8 cellular contexts compared by ENCODE assay signal in genomic region chr3:49022751-49023171, GRCh38. TPM values are rescaled to one million over a fixed set of nuclear protein-coding genes. Genes with fewer than 3 reads are reported as not detected.
A peak's percentile ranks its signal among the peaks of the same experiment; 100 is the strongest.
DNase-seq lines count a peak whose midpoint lies in the region; ATAC-seq and TF ChIP-seq lines count a peak whose summit lies in the region.

No MANE protein-coding gene starts in this region.

- DNase-seq in stimulated activated CD4-positive, alpha-beta T cell treated with anti-CD3 and anti-CD28 coated beads, Interleukin-1b, Interleukin-23, amount 100 ng/mL, for 48 hours = peak; percentile 34
- DNase-seq in stimulated activated CD4-positive, alpha-beta T cell treated with anti-CD3 and anti-CD28 coated beads, Interleukin-12 subunit alpha, Interleukin-12 subunit beta, amount 100 ng/mL, for 4 hours = no peak
- DNase-seq in kidney epithelial cell (ENCODE audit: low read depth) = no peak
- DNase-seq in globus pallidus (ENCODE audit: low spot score) = no peak
- DNase-seq in nucleus accumbens (lab: John Stamatoyannopoulos, UW) = no peak

- peaks cover 62% of the 10 kb centered on the region for H3K36me3 Mint-ChIP-seq in activated T-helper 17 cell treated with anti-CD3 and anti-CD28 coated beads, Interleukin-2, amount 50 U/mL, for 72 hours (ENCODE audit: low read depth)

- no peak for TF ChIP-seq CTCF in kidney epithelial cell (IDR thresholded peaks at IDR 0.05; ENCODE audit: insufficient read depth, low read length, poor library complexity, severe bottlenecking)

- H3K36me3 ChIP-seq in kidney epithelial cell (ENCODE audit: control insufficient read depth, insufficient read depth, low read length) (peaks cover 4% of the 10 kb centered on the region), thymus (ENCODE audit: control insufficient read depth, insufficient read depth) (peaks cover 34% of the 10 kb centered on the region)

- no peak for ATAC-seq in activated T-helper 17 cell treated with anti-CD3 and anti-CD28 coated beads, Interleukin-2, amount 50 U/mL, for 72 hours (replicated peaks)
- no peak for ATAC-seq in GM21528 (IDR thresholded peaks at IDR 0.05; ENCODE audit: low FRiP score, unreplicated experiment)

- no peaks in the 10 kb centered on the region for H3K9me3 Mint-ChIP-seq in activated T-helper 17 cell treated with anti-CD3 and anti-CD28 coated beads, Interleukin-2, amount 50 U/mL, for 72 hours

- H3K27me3 Mint-ChIP-seq in activated T-helper 17 cell treated with anti-CD3 and anti-CD28 coated beads, Interleukin-2, amount 50 U/mL, for 72 hours = no peaks in the 10 kb centered on the region

- peaks cover 11% of the 10 kb centered on the region for H3K4me1 ChIP-seq in thymus (ENCODE audit: control insufficient read depth, insufficient read depth, low read length)

- H3K27ac Mint-ChIP-seq in activated T-helper 17 cell treated with anti-CD3 and anti-CD28 coated beads, Interleukin-2, amount 50 U/mL, for 72 hours = peak overlapping the region; percentile 94

- no peak overlapping the region for H3K27ac ChIP-seq in thymus (ENCODE audit: low read depth)

- H3K4me3 ChIP-seq in kidney epithelial cell (ENCODE audit: low read depth, low read length) (peak overlapping the region; percentile 88), thymus (ENCODE audit: low read length) (peak overlapping the region; percentile 86)

- peaks cover 23% of the 10 kb centered on the region for H3K4me1 Mint-ChIP-seq in activated T-helper 17 cell treated with anti-CD3 and anti-CD28 coated beads, Interleukin-2, amount 50 U/mL, for 72 hours

- H3K27me3 ChIP-seq in kidney epithelial cell (ENCODE audit: control insufficient read depth, insufficient read depth, low read length) (no peaks in the 10 kb centered on the region), thymus (ENCODE audit: control insufficient read depth, insufficient read depth) (no peaks in the 10 kb centered on the region)

- H3K9me3 ChIP-seq in thymus (ENCODE audit: control insufficient read depth) = no peaks in the 10 kb centered on the region

- WGBS in thymus = 41% methylated on average over 11 of the region's 11 CpGs

- H3K4me3 Mint-ChIP-seq in activated T-helper 17 cell treated with anti-CD3 and anti-CD28 coated beads, Interleukin-2, amount 50 U/mL, for 72 hours = peak overlapping the region; percentile 90

RNA-seq across cellular contexts. Expression of gene NDUFAF3, which starts 0.8 kb away (rescaled TPM):
- total RNA-seq in activated T-helper 17 cell treated with anti-CD3 and anti-CD28 coated beads, Interleukin-2, amount 50 U/mL, for 72 hours = 10 to 100 TPM; 40.6 to 56.7 TPM
- 102 and 145 TPM in 2 replicates for total RNA-seq in kidney epithelial cell
- 65.0 TPM for polyA plus RNA-seq in thymus

RNA-seq across cellular contexts. Expression of gene DALRD3, which starts 4.4 kb away (rescaled TPM):
- 10 to 100 TPM; 20.9 to 21.2 TPM for total RNA-seq in activated T-helper 17 cell treated with anti-CD3 and anti-CD28 coated beads, Interleukin-2, amount 50 U/mL, for 72 hours
- total RNA-seq in kidney epithelial cell = 55.2 and 61.0 TPM in 2 replicates
- 35.0 TPM for polyA plus RNA-seq in thymus

RNA-seq across cellular contexts. Expression of gene IMPDH2, which starts 6.4 kb away (rescaled TPM):
- total RNA-seq in activated T-helper 17 cell treated with anti-CD3 and anti-CD28 coated beads, Interleukin-2, amount 50 U/mL, for 72 hours = 100 to 1,000 TPM; 460 to 479 TPM
- 127 and 177 TPM in 2 replicates for total RNA-seq in kidney epithelial cell
- polyA plus RNA-seq in thymus = 85.7 TPM

RNA-seq across cellular contexts. Expression of gene WDR6, which starts 15.6 kb away (rescaled TPM):
- total RNA-seq in activated T-helper 17 cell treated with anti-CD3 and anti-CD28 coated beads, Interleukin-2, amount 50 U/mL, for 72 hours = 100 to 1,000 TPM; 154 to 208 TPM
- 124 and 135 TPM in 2 replicates for total RNA-seq in kidney epithelial cell
- 209 TPM for polyA plus RNA-seq in thymus

RNA-seq across cellular contexts. Expression of gene P4HTM, which starts 32.7 kb away (rescaled TPM):
- 10 to 100 TPM; 32.2 to 44.9 TPM for total RNA-seq in activated T-helper 17 cell treated with anti-CD3 and anti-CD28 coated beads, Interleukin-2, amount 50 U/mL, for 72 hours
- 29.0 and 43.2 TPM in 2 replicates for total RNA-seq in kidney epithelial cell
- polyA plus RNA-seq in thymus = 27.1 TPM
